Comparison of ENCODE assay signal across 15 cellular contexts in genomic region chr14:64040044-64040443, GRCh38.
DNase-seq lines count a peak whose midpoint lies in the region; ATAC-seq and TF ChIP-seq lines count a peak whose summit lies in the region.
"Had no signal": no experiment of that assay in that cellular context is flagged by ENCODE, and none has a peak within 500 bp of the region (broad histone marks: within the 10 kb centered on the region; RNA-seq: fewer than 3 reads in every experiment).

No MANE protein-coding gene starts in this region.

- WGBS in gastroesophageal sphincter (ENCODE audit: low coverage in 1 of 2), 2 donors, result 79 to 100% methylated on average over 1 to 2 of the region's 2 CpGs

- peaks cover 2% of the 10 kb centered on the region for H3K4me1 ChIP-seq in left ventricle myocardium inferior
- H3K4me1 ChIP-seq in gastroesophageal sphincter, result peaks cover 0 to 8% (median 2%) of the 10 kb centered on the region in 3 donors
- H3K4me1 ChIP-seq: left lung, upper lobe of left lung had no signal

- ATAC-seq in left cardiac atrium (no peak), gastroesophageal sphincter (no peak), GM18511 (IDR thresholded peaks at IDR 0.05; ENCODE audit: unreplicated experiment) (no peak), GM21526 (IDR thresholded peaks at IDR 0.05; ENCODE audit: low FRiP score, unreplicated experiment) (no peak), HG03378 (IDR thresholded peaks at IDR 0.05; ENCODE audit: unreplicated experiment) (no peak)
- ATAC-seq: left lung had no signal

- H3K36me3 ChIP-seq in left ventricle myocardium inferior (peaks cover 21% of the 10 kb centered on the region), gastroesophageal sphincter (peaks cover 0 to 3% of the 10 kb centered on the region in 2 donors)

- TF ChIP-seq CTCF in left ventricle myocardium inferior (IDR thresholded peaks at IDR 0.05; ENCODE audit: borderline replicate concordance) (peak; percentile 22), VCaP (conservative IDR thresholded peaks at IDR 0.05) (peak; percentile 74), gastroesophageal sphincter (IDR thresholded peaks at IDR 0.05) (peak in 3 of 4 experiments; percentile 24 to 39 (median 26))

- H3K27ac ChIP-seq in left ventricle myocardium inferior (replicated peaks) (no peak overlapping the region), VCaP (no peak overlapping the region), gastroesophageal sphincter (no peak overlapping the region)
- H3K27ac ChIP-seq: BLaER1, left lung, upper lobe of left lung had no signal

- no peak for TF ChIP-seq POLR2A in gastroesophageal sphincter (IDR thresholded peaks at IDR 0.05)

- intact Hi-C loops in left ventricle myocardium inferior (cut with micrococcal nuclease), result no loop called here
- intact Hi-C loops in left cardiac atrium (cut with DNase I), result no loop called here

- H3K9me3 ChIP-seq in left ventricle myocardium inferior (replicated peaks), result peaks cover 11% of the 10 kb centered on the region
- peaks cover 0 to 8% (median 0%) of the 10 kb centered on the region in 3 donors for H3K9me3 ChIP-seq in gastroesophageal sphincter
- H3K9me3 ChIP-seq: upper lobe of left lung had no signal

- H3K27me3 ChIP-seq in left ventricle myocardium inferior (ENCODE audit: low read depth) (no peaks in the 10 kb centered on the region), gastroesophageal sphincter (no peaks in the 10 kb centered on the region)
- H3K27me3 ChIP-seq: BLaER1, left lung, upper lobe of left lung had no signal

- H3K4me3 ChIP-seq in left ventricle myocardium inferior (no peak overlapping the region), gastroesophageal sphincter (no peak overlapping the region)
- H3K4me3 ChIP-seq: BLaER1, left lung, upper lobe of left lung had no signal

- no peak for TF ChIP-seq EP300 in gastroesophageal sphincter (IDR thresholded peaks at IDR 0.05)

- DNase-seq in left ventricle myocardium inferior, result no peak
- no peak for DNase-seq in left cardiac atrium
- no peak for DNase-seq in NCI-H146 (lab: John Stamatoyannopoulos, UW)
- DNase-seq: activated CD4-positive, alpha-beta T cell treated with anti-CD3 and anti-CD28 coated beads, Interleukin-2, amount 50 U/mL, for 1 hour; activated naive CD4-positive, alpha-beta T cell treated with Interleukin-2 at 50 U/mL for 16 hours; cortex of kidney; GF-D8; left lung; upper lobe of left lung had no signal

Comparison
In these comparisons a context has a peak if more than half of its experiments do, and no peak if none do; other contexts are left out.
1. CTCF ChIP-seq: peak in every context shown above with its lines; median percentile 74 in VCaP; 26 in gastroesophageal sphincter; 22 in left ventricle myocardium inferior.